ENCODE assay signal across 8 cellular contexts in genomic region chr1:228102791-228103620, GRCh38. TPM values are rescaled to one million over a fixed set of nuclear protein-coding genes. Genes with fewer than 3 reads are reported as not detected.
DNase-seq lines count a peak whose midpoint lies in the region; ATAC-seq, FAIRE-seq and TF ChIP-seq lines count a peak whose summit lies in the region.

TSS of gene C1orf35 (minus strand) at chr1:228103325. CDS start at chr1:228103227, 98 bp downstream.

- peak within 1 kb of the TSS; percentile 79 for H3K9ac ChIP-seq in HepG2 (ENCODE audit: insufficient read depth, low read depth, low read length)

- H3K27me3 ChIP-seq in CD4-positive, CD25-positive, alpha-beta regulatory T cell (ENCODE audit: control insufficient read depth, insufficient read depth, low read length) = no peaks in the 10 kb centered on the region
- H3K27me3 ChIP-seq in HepG2 (ENCODE audit: control insufficient read depth in 1 of 2, insufficient read depth in 2 of 2, low read length in 2 of 2) = no peaks in the 10 kb centered on the region; a peak in 1 of 5 replicates

- 2% methylated on average over 22 of the region's 104 CpGs for WGBS in HepG2 (ENCODE audit: low lambda C conversion rate)

- H3K9me3 ChIP-seq in CD4-positive, CD25-positive, alpha-beta regulatory T cell (ENCODE audit: control insufficient read depth in 2 of 2, low read length in 2 of 2) = no peaks in the 10 kb centered on the region
- H3K9me3 ChIP-seq in HepG2 (ENCODE audit: low read length) = no peaks in the 10 kb centered on the region

- H4K20me1 ChIP-seq in HepG2 (ENCODE audit: insufficient read depth, low read length) = peaks cover 27% of the 10 kb centered on the region

- peaks cover 21% of the 10 kb centered on the region for H3K36me3 Mint-ChIP-seq in CD4-positive, CD25-positive, alpha-beta regulatory T cell

- H2AFZ ChIP-seq in HepG2 (ENCODE audit: low read length) = no peak within 1 kb of the TSS

- H3K4me3 Mint-ChIP-seq in CD4-positive, CD25-positive, alpha-beta regulatory T cell = peak within 1 kb of the TSS; percentile 93 to 97 (median 96)

- H3K9me3 Mint-ChIP-seq in CD4-positive, CD25-positive, alpha-beta regulatory T cell = peaks cover 0 to 1% (median 0%) of the 10 kb centered on the region in 7 donors

- in situ Hi-C loops in HepG2 (cut with HindIII; ENCODE audit: extremely low pct_ligation_motif_present, low pct_unique_long_range_greater_than_20kb) = no loop called here

- H3K4me1 Mint-ChIP-seq in CD4-positive, CD25-positive, alpha-beta regulatory T cell = peaks cover 0 to 51% (median 7%) of the 10 kb centered on the region in 4 donors

- 0 out of 2 replicates have a peak, but pooled peaks have one; percentile 28 for TF ChIP-seq RAD21 in HepG2 (CRISPR knock-in tag; IDR thresholded peaks at IDR 0.05)

- peak within 1 kb of the TSS; percentile 69 for H3K4me2 ChIP-seq in HepG2 (ENCODE audit: low read depth, low read length)

- H3K4me1 ChIP-seq in CD4-positive, CD25-positive, alpha-beta regulatory T cell (ENCODE audit: control insufficient read depth, insufficient read depth, low read length, poor library complexity, severe bottlenecking) = peaks cover 22% of the 10 kb centered on the region
- peaks cover 35% of the 10 kb centered on the region for H3K4me1 ChIP-seq in HepG2 (ENCODE audit: insufficient read depth, low read length)

- H3K4me3 ChIP-seq in CD4-positive, CD25-positive, alpha-beta regulatory T cell (ENCODE audit: low read depth, low read length) = peak within 1 kb of the TSS; percentile 42
- H3K4me3 ChIP-seq in HepG2 (replicated peaks in 1 of 3; ENCODE audit: insufficient read depth in 1 of 3, low read depth in 2 of 3, low read length in 3 of 3) = peak within 1 kb of the TSS; percentile 82 to 93 (median 92)

- peak; percentile 28; the same call in 1 of the 2 replicates for TF ChIP-seq CTCF in HepG2 (CRISPR knock-in tag; IDR thresholded peaks at IDR 0.05)

- H3K36me3 ChIP-seq in CD4-positive, CD25-positive, alpha-beta regulatory T cell (ENCODE audit: control insufficient read depth, insufficient read depth, low read length) = peaks cover 33% of the 10 kb centered on the region
- peaks cover 11 to 28% of the 10 kb centered on the region in 2 experiments; a peak in 4 of 5 replicates for H3K36me3 ChIP-seq in HepG2 (replicated peaks in 1 of 2; ENCODE audit: control insufficient read depth in 1 of 2, insufficient read depth in 2 of 2, low read length in 2 of 2)

- no peaks in the 10 kb centered on the region for H3K27me3 Mint-ChIP-seq in CD4-positive, CD25-positive, alpha-beta regulatory T cell

- ATAC-seq in CD4-positive, CD25-positive, alpha-beta regulatory T cell (ENCODE audit: low read depth in 2 of 2) = peak; percentile 80 to 85
- ATAC-seq in GM19452 (IDR thresholded peaks at IDR 0.05; ENCODE audit: unreplicated experiment) (peak; percentile 64), HG03575 (IDR thresholded peaks at IDR 0.05; ENCODE audit: extremely low read depth, insufficient number of reproducible peaks, low FRiP score, unreplicated experiment) (peak; percentile 29), HepG2 (peak; percentile 68)

- H3K27ac Mint-ChIP-seq in CD4-positive, CD25-positive, alpha-beta regulatory T cell = peak within 1 kb of the TSS; percentile 82 to 97 (median 95)

- peak; percentile 72 for FAIRE-seq in HepG2 (lab: Jason Lieb, UNC)

- intact Hi-C loops in HepG2 (cut with micrococcal nuclease; ENCODE audit: unreplicated experiment) = no loop called here

- H3K79me2 ChIP-seq in HepG2 (ENCODE audit: insufficient read depth, low read length) = peaks cover 25% of the 10 kb centered on the region

- peak in 1 of 2 experiments; percentile 59; a peak in 1 of 4 replicates for TF ChIP-seq POLR2A in HepG2 (IDR thresholded peaks at IDR 0.05; ENCODE audit: insufficient read depth in 1 of 2, low read depth in 2 of 2, low read length in 2 of 2)

- BruUV-seq in HepG2 (replicated peaks; lab: Mats Ljungman, UMichigan) = no TSS peak

- peak within 1 kb of the TSS; percentile 93 for H3K27ac ChIP-seq in CD4-positive, CD25-positive, alpha-beta regulatory T cell (ENCODE audit: insufficient read depth, low read length, poor library complexity, severe bottlenecking)
- peak within 1 kb of the TSS; percentile 80 for H3K27ac ChIP-seq in HepG2 (ENCODE audit: extremely low read length, insufficient read depth, low read length)

- TF ChIP-seq EP300 in HepG2 (IDR thresholded peaks at IDR 0.05; ENCODE audit: low read depth in 2 of 2, low read length in 2 of 2) (no peak; a peak in 1 of 4 replicates), HepG2 (CRISPR knock-in tag; IDR thresholded peaks at IDR 0.05; ENCODE audit: borderline replicate concordance) (no peak; the same call in 1 of the 2 replicates)

- DNase-seq in CD4-positive, CD25-positive, alpha-beta regulatory T cell = peak; percentile 91 to 94 (median 94)
- peak; percentile 98 for DNase-seq in NCI-H82 (lab: John Stamatoyannopoulos, UW)
- peak; percentile 90 to 91 for DNase-seq in activated CD4-positive, alpha-beta T cell treated with anti-CD3 and anti-CD28 coated beads, Interleukin-2, amount 50 U/mL, for 4 hours
- peak; percentile 96 for DNase-seq in dermis blood vessel endothelial cell
- DNase-seq in HepG2 (ENCODE audit: low spot score) = peak; percentile 83
- peak; percentile 96 for DNase-seq in stimulated activated CD4-positive, alpha-beta T cell treated with anti-CD3 and anti-CD28 coated beads, Interleukin-4, amount 100 ng/mL, for 1 hour

- POLR2A ChIA-PET in HepG2 (lab: Yijun Ruan, JAX) = no interaction called here

- CTCF ChIA-PET in HepG2 (lab: Yijun Ruan, JAX; ENCODE audit: low intra/inter-chr PET ratio, low total read pairs) = no interaction called here

TF ChIP-seq in HepG2, 621 proteins besides CTCF, POLR2A, EP300 and RAD21 (continues in another document):
- TF ChIP-seq NR1H2 (CRISPR knock-in tag; IDR thresholded peaks at IDR 0.05; ENCODE audit: borderline replicate concordance, low read depth) (no peak), GZF1 (CRISPR knock-in tag; IDR thresholded peaks at IDR 0.05) (no peak; the same call in 1 of the 2 replicates), ARNTL (CRISPR knock-in tag; IDR thresholded peaks at IDR 0.05) (peak; percentile 78), BRF2 (CRISPR knock-in tag; IDR thresholded peaks at IDR 0.05) (no peak), ZNF788 (CRISPR knock-in tag; IDR thresholded peaks at IDR 0.05; ENCODE audit: borderline replicate concordance) (peak; percentile 92; the same call in 1 of the 2 replicates), HCFC1 (IDR thresholded peaks at IDR 0.05; ENCODE audit: low read depth, low read length) (peak; percentile 63), SETDB1 (CRISPR knock-in tag; IDR thresholded peaks at IDR 0.05; ENCODE audit: borderline replicate concordance) (no peak), NFIC (IDR thresholded peaks at IDR 0.05; ENCODE audit: low read length) (no peak), ZBTB37 (CRISPR knock-in tag; IDR thresholded peaks at IDR 0.05) (no peak), FIP1L1 (IDR thresholded peaks at IDR 0.05; ENCODE audit: borderline replicate concordance, insufficient read depth, low read depth, low read length) (0 out of 2 replicates have a peak, but pooled peaks have one; percentile 59), ZFP90 (CRISPR knock-in tag; IDR thresholded peaks at IDR 0.05; ENCODE audit: borderline replicate concordance) (peak; percentile 76)

RNA-seq across cellular contexts. Expression of gene C1orf35, which starts in this region (rescaled TPM):
- total RNA-seq in CD4-positive, CD25-positive, alpha-beta regulatory T cell = 23.5 TPM
- 10 to 100 TPM; 18.0 to 24.0 (median 21.2) TPM for polyA plus RNA-seq in CD4-positive, CD25-positive, alpha-beta regulatory T cell
- total RNA-seq in dermis blood vessel endothelial cell (12.1 and 18.5 TPM in 2 replicates), HepG2 (2016; rRNA removed; fragmentation: Illumina TruSeq; extraction: Trizol) (14.2 and 19.3 TPM in 2 replicates)
- 3.6 and 3.9 TPM in 2 replicates for total RNA-seq in HepG2 (2016; cell fraction: cytosol; rRNA removed; fragmentation: Illumina TruSeq; extraction: Trizol; ENCODE audit: low read depth)
- total RNA-seq in HepG2 (2016; cell fraction: insoluble cytoplasmic fraction; rRNA removed; fragmentation: Illumina TruSeq; extraction: Trizol) = 12.7 and 19.3 TPM in 2 replicates
- total RNA-seq in HepG2 (2016; cell fraction: membrane; rRNA removed; fragmentation: Illumina TruSeq; extraction: Trizol) = 5.2 and 7.7 TPM in 2 replicates
- 10.2 and 14.8 TPM in 2 replicates for total RNA-seq in HepG2 (2016; cell fraction: nucleus; rRNA removed; fragmentation: Illumina TruSeq; extraction: Trizol)
- 8.1 and 8.8 TPM in 2 replicates for polyA plus RNA-seq in HepG2 (2011; rRNA removed)
- 5.5 and 9.0 TPM in 2 replicates for polyA plus RNA-seq in HepG2 (2011; cell fraction: cytosol; rRNA removed)
- 34.5 and 36.2 TPM in 2 replicates for polyA plus RNA-seq in HepG2 (2011; cell fraction: nucleus; rRNA removed)
- 6.8 and 7.0 TPM in 2 replicates for polyA plus RNA-seq in HepG2 (2012)
- 2.9 and 3.3 TPM in 2 replicates for polyA plus RNA-seq in HepG2 (2016; cell fraction: cytosol; fragmentation: Illumina TruSeq; extraction: Trizol; ENCODE audit: low read depth)
- polyA plus RNA-seq in HepG2 (2016; cell fraction: insoluble cytoplasmic fraction; fragmentation: Illumina TruSeq; extraction: Trizol; ENCODE audit: low read depth) = 14.4 and 15.4 TPM in 2 replicates
- polyA plus RNA-seq in HepG2 (2016; cell fraction: membrane; fragmentation: Illumina TruSeq; extraction: Trizol; ENCODE audit: low read depth) = 4.2 TPM in 2 replicates
- polyA plus RNA-seq in HepG2 (2016; cell fraction: nucleus; fragmentation: Illumina TruSeq; extraction: Trizol; ENCODE audit: insufficient read depth, low read depth) = 35.0 and 36.9 TPM in 2 replicates
- 3.9 and 4.2 TPM in 2 replicates for polyA minus RNA-seq in HepG2 (2011; rRNA and poly(A)+ RNA removed; ENCODE audit: low replicate concordance)
- polyA minus RNA-seq in HepG2 (2011; cell fraction: cytosol; rRNA and poly(A)+ RNA removed) = 1.2 and 2.6 TPM in 2 replicates
- 2.7 and 3.4 TPM in 2 replicates for polyA minus RNA-seq in HepG2 (2011; cell fraction: nucleus; rRNA and poly(A)+ RNA removed)

Comparison
In these comparisons a context has a peak if more than half of its experiments do, and no peak if none do; other contexts are left out.
1. Peak in every context shown above with its lines: DNase-seq, ATAC-seq, H3K4me3 ChIP-seq and H3K27ac ChIP-seq.
2. ATAC-seq: peak in every context shown above with its lines; median percentile 82 in CD4-positive, CD25-positive, alpha-beta regulatory T cell; 68 in HepG2; 64 in GM19452; 29 in HG03575.